30 cellular contexts compared by ENCODE assay signal in the genomic region with DNA sequence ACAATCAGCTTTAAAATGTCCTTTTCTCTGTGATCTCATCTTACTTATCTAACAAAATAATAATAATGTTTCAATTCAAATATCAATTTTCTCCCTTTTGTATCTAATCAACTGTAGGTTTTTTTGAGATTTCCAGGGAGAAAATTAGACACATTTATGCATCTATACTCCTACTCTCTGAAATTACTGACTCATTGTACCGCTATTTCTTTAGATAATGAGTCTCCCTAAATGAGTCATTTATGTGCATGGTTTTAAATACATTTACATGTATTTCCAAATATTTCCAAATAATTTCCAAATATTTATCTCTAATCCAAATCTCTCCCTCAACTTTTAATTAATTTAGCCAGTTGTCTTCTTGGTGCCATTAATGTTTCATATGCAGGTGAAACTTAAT.
"Had no signal": no experiment of that assay in that cellular context is flagged by ENCODE, and none has a peak within 500 bp of the region (broad histone marks: within the 10 kb centered on the region; RNA-seq: fewer than 3 reads in every experiment).

No MANE protein-coding gene starts in this region.

- H3K4me1 ChIP-seq: ascending aorta, breast epithelium, esophagus squamous epithelium, gastrocnemius medialis, heart right ventricle had no signal

- H3K9me3 ChIP-seq: ascending aorta, breast epithelium, esophagus squamous epithelium, gastrocnemius medialis, heart right ventricle had no signal

- H2AFZ ChIP-seq: hepatocyte had no signal

- H3K4me1 Mint-ChIP-seq: activated CD4-positive, alpha-beta memory T cell treated with anti-CD3 and anti-CD28 coated beads, Interleukin-2, amount 10 ng/mL, durations not matched to agents 7 days and 5 days; activated CD4-positive, alpha-beta T cell treated with anti-CD3 and anti-CD28 coated beads, Interleukin-2, amount 10 ng/mL, durations not matched to agents 7 days and 5 days; activated naive CD4-positive, alpha-beta T cell treated with anti-CD3 and anti-CD28 coated beads, Interleukin-2, amount 10 ng/mL, durations not matched to agents 7 days and 5 days; activated naive CD8-positive, alpha-beta T cell treated with anti-CD3 and anti-CD28 coated beads, Interleukin-2, amount 10 ng/mL, durations not matched to agents 7 days and 5 days; central memory CD8-positive, alpha-beta T cell; WTC11 had no signal

- H3K4me2 ChIP-seq: hepatocyte had no signal

- H3K36me3 ChIP-seq: ascending aorta, breast epithelium, esophagus squamous epithelium, gastrocnemius medialis, heart right ventricle had no signal

- H3K27ac Mint-ChIP-seq: activated CD4-positive, alpha-beta memory T cell treated with anti-CD3 and anti-CD28 coated beads, Interleukin-2, amount 10 ng/mL, durations not matched to agents 7 days and 5 days; activated CD4-positive, alpha-beta T cell treated with anti-CD3 and anti-CD28 coated beads, Interleukin-2, amount 10 ng/mL, durations not matched to agents 7 days and 5 days; activated naive CD4-positive, alpha-beta T cell treated with anti-CD3 and anti-CD28 coated beads, Interleukin-2, amount 10 ng/mL, durations not matched to agents 7 days and 5 days; activated naive CD4-positive, alpha-beta T cell treated with anti-CD3 and anti-CD28 coated beads, Interleukin-2, amount 50 U/mL, for 72 hours; activated naive CD8-positive, alpha-beta T cell treated with anti-CD3 and anti-CD28 coated beads, Interleukin-2, amount 10 ng/mL, durations not matched to agents 7 days and 5 days; activated T-cell treated with anti-CD3 and anti-CD28 coated beads, Interleukin-2, amount 50 U/mL, for 24 hours; activated T-cell treated with anti-CD3 and anti-CD28 coated beads, Interleukin-2, amount 50 U/mL, for 72 hours; brain; WTC11 had no signal

- H3K27me3 Mint-ChIP-seq: activated CD4-positive, alpha-beta memory T cell treated with anti-CD3 and anti-CD28 coated beads, Interleukin-2, amount 10 ng/mL, durations not matched to agents 7 days and 5 days; activated CD4-positive, alpha-beta T cell treated with anti-CD3 and anti-CD28 coated beads, Interleukin-2, amount 10 ng/mL, durations not matched to agents 7 days and 5 days; activated naive CD4-positive, alpha-beta T cell treated with anti-CD3 and anti-CD28 coated beads, Interleukin-2, amount 10 ng/mL, durations not matched to agents 7 days and 5 days; activated naive CD8-positive, alpha-beta T cell treated with anti-CD3 and anti-CD28 coated beads, Interleukin-2, amount 10 ng/mL, durations not matched to agents 7 days and 5 days; activated T-cell treated with anti-CD3 and anti-CD28 coated beads, Interleukin-2, amount 50 U/mL, for 24 hours; central memory CD8-positive, alpha-beta T cell had no signal

- H3K4me3 Mint-ChIP-seq: activated CD4-positive, alpha-beta memory T cell treated with anti-CD3 and anti-CD28 coated beads, Interleukin-2, amount 10 ng/mL, durations not matched to agents 7 days and 5 days; activated CD4-positive, alpha-beta T cell treated with anti-CD3 and anti-CD28 coated beads, Interleukin-2, amount 10 ng/mL, durations not matched to agents 7 days and 5 days; activated naive CD4-positive, alpha-beta T cell treated with anti-CD3 and anti-CD28 coated beads, Interleukin-2, amount 10 ng/mL, durations not matched to agents 7 days and 5 days; activated naive CD8-positive, alpha-beta T cell treated with anti-CD3 and anti-CD28 coated beads, Interleukin-2, amount 10 ng/mL, durations not matched to agents 7 days and 5 days; activated T-cell treated with anti-CD3 and anti-CD28 coated beads, Interleukin-2, amount 50 U/mL, for 24 hours; activated T-cell treated with anti-CD3 and anti-CD28 coated beads, Interleukin-2, amount 50 U/mL, for 72 hours; brain; central memory CD8-positive, alpha-beta T cell; WTC11 had no signal

- H3K9me3 Mint-ChIP-seq: activated CD4-positive, alpha-beta memory T cell treated with anti-CD3 and anti-CD28 coated beads, Interleukin-2, amount 10 ng/mL, durations not matched to agents 7 days and 5 days; activated naive CD4-positive, alpha-beta T cell treated with anti-CD3 and anti-CD28 coated beads, Interleukin-2, amount 10 ng/mL, durations not matched to agents 7 days and 5 days; WTC11 had no signal

- H3K4me3 ChIP-seq: ascending aorta, breast epithelium, esophagus squamous epithelium, gastrocnemius medialis, heart right ventricle, hepatocyte had no signal

- H3K27ac ChIP-seq: ascending aorta, breast epithelium, epithelial cell of prostate, esophagus squamous epithelium, gastrocnemius medialis, heart right ventricle, hepatocyte, VCaP had no signal

- H3K36me3 Mint-ChIP-seq: activated naive CD4-positive, alpha-beta T cell treated with anti-CD3 and anti-CD28 coated beads, Interleukin-2, amount 10 ng/mL, durations not matched to agents 7 days and 5 days; activated naive CD4-positive, alpha-beta T cell treated with anti-CD3 and anti-CD28 coated beads, Interleukin-2, amount 50 U/mL, for 72 hours; activated naive CD8-positive, alpha-beta T cell treated with anti-CD3 and anti-CD28 coated beads, Interleukin-2, amount 10 ng/mL, durations not matched to agents 7 days and 5 days; brain; WTC11 had no signal

- H3K27me3 ChIP-seq: ascending aorta, breast epithelium, esophagus squamous epithelium, gastrocnemius medialis, heart right ventricle, hepatocyte had no signal

- DNase-seq: activated CD4-positive, alpha-beta memory T cell treated with anti-CD3 and anti-CD28 coated beads, Interleukin-2, amount 10 ng/mL, durations not matched to agents 7 days and 5 days; activated CD4-positive, alpha-beta T cell treated with anti-CD3 and anti-CD28 coated beads for 1 hour; activated CD4-positive, alpha-beta T cell treated with anti-CD3 and anti-CD28 coated beads for 4 hours; activated CD4-positive, alpha-beta T cell treated with anti-CD3 and anti-CD28 coated beads, Interleukin-2, amount 10 ng/mL, durations not matched to agents 7 days and 5 days; activated CD4-positive, alpha-beta T cell treated with anti-CD3 and anti-CD28 coated beads, Interleukin-2, amount 50 U/mL, for 4 hours; activated CD8-positive, alpha-beta memory T cell treated with anti-CD3 and anti-CD28 coated beads, Interleukin-2, amount 50 U/mL, for 48 hours; activated gamma-delta T cell; activated naive CD4-positive, alpha-beta T cell; activated naive CD4-positive, alpha-beta T cell treated with anti-CD3 and anti-CD28 coated beads, Interleukin-2, amount 10 ng/mL, durations not matched to agents 7 days and 5 days; activated naive CD8-positive, alpha-beta T cell treated with anti-CD3 and anti-CD28 coated beads, Interleukin-2, amount 10 ng/mL, durations not matched to agents 7 days and 5 days; activated T-cell treated with anti-CD3 and anti-CD28 coated beads for 4 hours; activated T-cell treated with anti-CD3 and anti-CD28 coated beads, Interleukin-2, amount 50 U/mL, for 24 hours; activated T-cell treated with anti-CD3 and anti-CD28 coated beads, Interleukin-2, amount 50 U/mL, for 72 hours; effector CD8-positive, alpha-beta T cell; esophagus squamous epithelium; foreskin fibroblast; gastrocnemius medialis; glutamatergic neuron; heart right ventricle; T-helper 1 cell; T-helper 2 cell had no signal

- H3K79me2 ChIP-seq: hepatocyte had no signal
